Comparison of ENCODE assay signal across 9 cellular contexts in genomic region chr17:79728908-79729471, GRCh38. TPM values are rescaled to one million over a fixed set of nuclear protein-coding genes. Genes with fewer than 3 reads are reported as not detected.
A peak's percentile ranks its signal among the peaks of the same experiment; 100 is the strongest.
DNase-seq lines count a peak whose midpoint lies in the region; ATAC-seq and TF ChIP-seq lines count a peak whose summit lies in the region.
"Had no signal": no experiment of that assay in that cellular context is flagged by ENCODE, and none has a peak within 500 bp of the region (broad histone marks: within the 10 kb centered on the region; RNA-seq: fewer than 3 reads in every experiment).

No MANE protein-coding gene starts in this region.

- H2AK5ac ChIP-seq in H9 (ENCODE audit: insufficient read length, low read length): no peak overlapping the region

- no peak overlapping the region for H3K23ac ChIP-seq in H9 (ENCODE audit: insufficient read length, low read depth, low read length)

- H3K36me3 ChIP-seq in SU-DHL-6 (ENCODE audit: low read length) (no peaks in the 10 kb centered on the region), smooth muscle cell (ENCODE audit: low read depth) (no peaks in the 10 kb centered on the region)
- H3K36me3 ChIP-seq: cardiac muscle cell had no signal

- H3K27ac Mint-ChIP-seq in H9: no peak overlapping the region

- H3K4ac ChIP-seq in H9 (ENCODE audit: low read depth, low read length): no peak overlapping the region

- no peak overlapping the region for H2BK15ac ChIP-seq in H9 (ENCODE audit: low read depth, low read length)

- no peak overlapping the region for H3K4me2 ChIP-seq in H9 (ENCODE audit: insufficient read depth, insufficient read length, low read length)
- H3K4me2 ChIP-seq in SU-DHL-6 (ENCODE audit: low read depth, low read length, poor library complexity, severe bottlenecking): no peak overlapping the region
- H3K4me2 ChIP-seq in smooth muscle cell: no peak overlapping the region

- no peak overlapping the region for H3K9ac ChIP-seq in H9 (ENCODE audit: extremely low read depth, insufficient read length, low read length)
- no peak overlapping the region for H3K9ac ChIP-seq in SU-DHL-6 (ENCODE audit: low read length)
- H3K9ac ChIP-seq in smooth muscle cell (ENCODE audit: low read depth): no peak overlapping the region

- H2BK120ac ChIP-seq in H9 (ENCODE audit: low read depth, low read length, poor library complexity, severe bottlenecking): no peak overlapping the region

- no peaks in the 10 kb centered on the region for H3K27me3 ChIP-seq in H9 (ENCODE audit: insufficient read depth, low read length)
- no peaks in the 10 kb centered on the region for H3K27me3 ChIP-seq in SU-DHL-6 (ENCODE audit: low read length)
- H3K27me3 ChIP-seq in smooth muscle cell (ENCODE audit: low read depth): no peaks in the 10 kb centered on the region
- H3K27me3 ChIP-seq: cardiac muscle cell had no signal

- H3K36me3 Mint-ChIP-seq in H9 (ENCODE audit: insufficient read depth in 1 of 3, low read depth in 3 of 3): no peaks in the 10 kb centered on the region

- no peak overlapping the region for H3K4me3 ChIP-seq in SU-DHL-6 (ENCODE audit: insufficient read depth, low read length, poor library complexity, severe bottlenecking)
- no peak overlapping the region for H3K4me3 ChIP-seq in smooth muscle cell
- H3K4me3 ChIP-seq: cardiac muscle cell had no signal

- ATAC-seq in left lobe of liver: peak; percentile 1

- H3K4me1 Mint-ChIP-seq in H9: peaks cover 3 to 8% of the 10 kb centered on the region in 2 experiments; a peak in 2 of 4 replicates

- H2BK5ac ChIP-seq in H9 (ENCODE audit: insufficient read length, low read length): no peak overlapping the region

- H3K14ac ChIP-seq in H9 (ENCODE audit: insufficient read depth, low read length): no peak overlapping the region

- H3K4me3 Mint-ChIP-seq in H9: no peak overlapping the region

- no peak overlapping the region for H4K5ac ChIP-seq in H9 (ENCODE audit: insufficient read length, low read depth, low read length)

- H3F3A ChIP-seq in SU-DHL-6 (ENCODE audit: insufficient read depth) (no peaks in the 10 kb centered on the region), smooth muscle cell (ENCODE audit: low read depth) (no peaks in the 10 kb centered on the region)

- H3T11ph ChIP-seq in H9 (ENCODE audit: low read length): no peak overlapping the region

- H3K27me3 Mint-ChIP-seq in H9 (ENCODE audit: low read depth): peaks cover 8% of the 10 kb centered on the region

- no peak overlapping the region for H2AFZ ChIP-seq in H9 (ENCODE audit: low read length)
- peak overlapping the region; percentile 96 for H2AFZ ChIP-seq in SU-DHL-6 (ENCODE audit: low read depth, low read length, severe bottlenecking)
- H2AFZ ChIP-seq in smooth muscle cell (ENCODE audit: low read depth): peak overlapping the region; percentile 99

- H4K91ac ChIP-seq in H9 (ENCODE audit: insufficient read length, low read depth, low read length): no peak overlapping the region

- TF ChIP-seq CTCF in H9 (conservative IDR thresholded peaks at IDR 0.05): no peak
- TF ChIP-seq CTCF in SU-DHL-6 (IDR thresholded peaks at IDR 0.05; ENCODE audit: insufficient read depth, low read length, poor library complexity, severe bottlenecking): no peak
- no peak for TF ChIP-seq CTCF in smooth muscle cell (IDR thresholded peaks at IDR 0.05; ENCODE audit: borderline replicate concordance, insufficient read depth, poor library complexity, severe bottlenecking)

- no peak overlapping the region for H2BK20ac ChIP-seq in H9 (ENCODE audit: low read depth, low read length, poor library complexity, severe bottlenecking)

- DNase-seq in H9 (no peak), left lobe of liver (ENCODE audit: low spot score) (no peak), smooth muscle cell (lab: John Stamatoyannopoulos, UW; ENCODE audit: unreplicated experiment) (no peak), NCI-H524 treated with DMSO at 0.1 percent for 48 hours (lab: John Stamatoyannopoulos, UW) (no peak), NCI-H1436 treated with DMSO at 0.1 percent for 48 hours (lab: John Stamatoyannopoulos, UW) (no peak), NCI-H2029 (lab: John Stamatoyannopoulos, UW) (no peak)

- H3K27ac ChIP-seq in H9 (ENCODE audit: insufficient read length, low read depth, low read length) (no peak overlapping the region), SU-DHL-6 (ENCODE audit: low read depth, low read length) (no peak overlapping the region), smooth muscle cell (ENCODE audit: low read depth) (no peak overlapping the region)
- H3K27ac ChIP-seq: cardiac muscle cell had no signal

- no peak overlapping the region for H3K56ac ChIP-seq in H9 (ENCODE audit: insufficient read length, low read depth, low read length)

- no peaks in the 10 kb centered on the region for H3K79me1 ChIP-seq in H9 (ENCODE audit: insufficient read depth, low read depth, low read length, poor library complexity, severe bottlenecking)

- no peaks in the 10 kb centered on the region for H3K9me3 ChIP-seq in H9 (ENCODE audit: control insufficient read depth, low read depth, low read length)
- H3K9me3 ChIP-seq in SU-DHL-6 (ENCODE audit: insufficient read depth, low read length): no peaks in the 10 kb centered on the region
- H3K9me3 ChIP-seq in smooth muscle cell (replicated peaks; ENCODE audit: low read depth): no peaks in the 10 kb centered on the region

- no CpG with 5 or more reads among the region's 26 CpGs for WGBS in H9 (ENCODE audit: extremely low coverage, insufficient read length, low lambda C conversion rate)
- 87% methylated on average over 26 of the region's 26 CpGs for WGBS in smooth muscle cell (ENCODE audit: low lambda C conversion rate)

- no peaks in the 10 kb centered on the region for H3K9me2 ChIP-seq in SU-DHL-6 (replicated peaks; ENCODE audit: insufficient read depth, low read length)

- H3K18ac ChIP-seq in H9 (ENCODE audit: insufficient read length, low read depth, low read length): peak overlapping the region; percentile 46

- H3K79me2 ChIP-seq in H9 (ENCODE audit: insufficient read depth, low read length): no peaks in the 10 kb centered on the region
- no peaks in the 10 kb centered on the region for H3K79me2 ChIP-seq in SU-DHL-6 (ENCODE audit: insufficient read depth, low read length)
- H3K79me2 ChIP-seq in smooth muscle cell (ENCODE audit: low read depth): no peaks in the 10 kb centered on the region

- H4K20me1 ChIP-seq in H9 (ENCODE audit: control insufficient read depth, insufficient read depth, insufficient read length): no peaks in the 10 kb centered on the region
- no peaks in the 10 kb centered on the region for H4K20me1 ChIP-seq in SU-DHL-6 (ENCODE audit: low read depth, low read length)
- H4K20me1 ChIP-seq in smooth muscle cell (ENCODE audit: low read depth): no peaks in the 10 kb centered on the region

- H2BK12ac ChIP-seq in H9 (ENCODE audit: insufficient read length, low read depth, low read length): no peak overlapping the region

- H3K23me2 ChIP-seq in H9 (ENCODE audit: insufficient read length, low read depth, low read length, poor library complexity, severe bottlenecking): no peaks in the 10 kb centered on the region

- H3K4me1 ChIP-seq in H9 (ENCODE audit: insufficient read depth, low read length) (no peaks in the 10 kb centered on the region), smooth muscle cell (ENCODE audit: low read depth) (no peaks in the 10 kb centered on the region)

- no peak overlapping the region for H4K8ac ChIP-seq in H9 (replicated peaks; ENCODE audit: insufficient read length, low read depth, low read length)

- H3K9me3 Mint-ChIP-seq in H9: no peaks in the 10 kb centered on the region; a peak in 1 of 5 replicates

RNA-seq across cellular contexts. Expression of gene ENPP7, which starts 1.8 kb away (rescaled TPM):
- total RNA-seq in H9 (2021) (not detected in 2 replicates), left lobe of liver (2.9 TPM), smooth muscle cell (not detected in 2 replicates)
- polyA plus RNA-seq in smooth muscle cell: not detected in 2 replicates
- total RNA-seq: cardiac muscle cell, pulmonary artery endothelial cell had no signal
- polyA plus RNA-seq: cardiac muscle cell had no signal

RNA-seq across cellular contexts. Expression of gene CBX2, which starts 49.0 kb away (rescaled TPM):
- total RNA-seq in H9 (2021) (77.4 and 79.4 TPM in 2 replicates), left lobe of liver (0.75 TPM), smooth muscle cell (4.0 and 7.3 TPM in 2 replicates)
- 10.1 and 11.0 TPM in 2 replicates for polyA plus RNA-seq in smooth muscle cell
